8 cellular contexts compared by ENCODE assay signal in the genomic region with DNA sequence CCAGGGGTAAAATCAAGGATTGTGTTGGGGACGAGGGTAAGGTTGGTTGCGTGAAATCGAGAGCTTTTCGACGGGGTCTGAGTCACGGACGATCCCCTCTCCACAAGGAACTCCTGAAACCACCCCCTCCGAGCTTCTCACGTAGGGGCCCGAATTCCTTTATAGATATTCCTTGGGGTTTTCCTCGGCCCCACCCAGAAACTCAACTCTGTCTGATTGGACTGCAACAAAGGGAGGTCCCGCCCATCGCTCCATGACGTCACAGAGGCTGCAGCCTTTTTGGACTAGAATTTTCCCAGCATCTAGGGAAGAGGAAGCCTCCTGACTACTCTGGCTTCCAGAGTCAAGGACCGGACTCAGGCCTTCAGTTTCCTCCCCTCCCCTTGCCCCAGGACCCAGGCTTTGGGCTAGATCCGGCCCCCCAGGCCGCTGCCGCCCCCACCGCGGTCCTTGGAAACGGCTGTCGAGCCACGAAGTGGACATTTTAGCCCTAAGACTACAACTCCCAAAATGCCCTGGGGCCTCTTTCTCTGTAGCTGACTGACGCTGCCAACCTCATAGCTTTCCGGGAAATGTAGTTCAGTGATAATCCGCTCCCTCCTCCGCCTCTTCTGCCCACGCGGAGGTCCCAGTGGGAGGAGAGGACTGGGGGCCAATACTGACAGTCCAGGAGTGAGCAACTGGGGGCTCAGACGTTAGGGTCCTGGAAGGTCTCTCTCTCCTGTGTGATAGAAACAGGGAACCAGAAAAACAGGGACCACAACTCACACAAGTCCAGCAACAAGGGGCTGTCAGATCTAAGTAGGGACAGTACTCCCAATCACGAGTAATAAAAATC. TPM values are rescaled to one million over a fixed set of nuclear protein-coding genes. Genes with fewer than 3 reads are reported as not detected.
DNase-seq lines count a peak whose midpoint lies in the region; ATAC-seq and TF ChIP-seq lines count a peak whose summit lies in the region.

Gene IZUMO1, minus strand, starts transcription at position 172 of the 838 bp plus-strand sequence. CDS start 1,050 bp downstream, outside the sequence.

- peak within 1 kb of the TSS; percentile 14 for H3K4me3 ChIP-seq in parathyroid adenoma (ENCODE audit: low read depth, low read length)

- peak within 1 kb of the TSS; percentile 25 for H2AFZ ChIP-seq in parathyroid adenoma

- DNase-seq in RPMI8226, result peak; percentile 35
- DNase-seq in left ventricle myocardium superior, result peak; percentile 84
- DNase-seq in T-helper 9 cell, result no peak
- no peak for DNase-seq in HPDE6-E6E7 (ENCODE audit: extremely low spot score)

- no peak within 1 kb of the TSS for H3K9ac ChIP-seq in parathyroid adenoma

- H3K27me3 ChIP-seq in parathyroid adenoma (ENCODE audit: control insufficient read depth, insufficient read depth, low read length), result no peaks in the 10 kb centered on the region

- ATAC-seq in GM18517 (IDR thresholded peaks at IDR 0.05; ENCODE audit: unreplicated experiment), result peak; percentile 49
- ATAC-seq in left ventricle myocardium superior, result peak; percentile 84
- ATAC-seq in HG03135 (IDR thresholded peaks at IDR 0.05; ENCODE audit: unreplicated experiment), result no peak

- H3K79me2 ChIP-seq in parathyroid adenoma, result peaks cover 3% of the 10 kb centered on the region

- peak within 1 kb of the TSS; percentile 84 for H3K27ac ChIP-seq in angular gyrus (ENCODE audit: low read depth, low read length)
- H3K27ac ChIP-seq in parathyroid adenoma, result peak within 1 kb of the TSS; percentile 72

- H3K4me2 ChIP-seq in parathyroid adenoma (ENCODE audit: low read length), result peak within 1 kb of the TSS; percentile 38

- H3K36me3 ChIP-seq in parathyroid adenoma (ENCODE audit: control insufficient read depth, insufficient read depth, low read length), result no peaks in the 10 kb centered on the region

- intact Hi-C loops in left ventricle myocardium superior (cut with micrococcal nuclease), result no loop called here

- no peaks in the 10 kb centered on the region for H3K9me3 ChIP-seq in parathyroid adenoma (ENCODE audit: control insufficient read depth, low read length)

- TF ChIP-seq CTCF in parathyroid adenoma (IDR thresholded peaks at IDR 0.05), result no peak

- H3K4me1 ChIP-seq in parathyroid adenoma, result peaks cover 4% of the 10 kb centered on the region

RNA-seq across cellular contexts. Expression of gene IZUMO1, which starts in this region (rescaled TPM):
- 1.0 TPM for total RNA-seq in left ventricle myocardium superior

Comparison
In these comparisons a context has a peak if more than half of its experiments do, and no peak if none do; other contexts are left out.
1. DNase-seq: peak in RPMI8226 (single experiment) and left ventricle myocardium superior (single experiment); none in T-helper 9 cell (single experiment) and HPDE6-E6E7 (single experiment).